ENCODE assay signal across 32 cellular contexts in genomic region chr1:224199679-224200078, GRCh38. TPM values are rescaled to one million over a fixed set of nuclear protein-coding genes. Genes with fewer than 3 reads are reported as not detected.
A peak's percentile ranks its signal among the peaks of the same experiment; 100 is the strongest.
DNase-seq lines count a peak whose midpoint lies in the region; TF ChIP-seq lines count a peak whose summit lies in the region.
"Had no signal": no experiment of that assay in that cellular context is flagged by ENCODE, and none has a peak within 500 bp of the region (broad histone marks: within the 10 kb centered on the region; RNA-seq: fewer than 3 reads in every experiment).

No MANE protein-coding gene starts in this region.

- peak overlapping the region; percentile 25 for H3K27ac Mint-ChIP-seq in activated CD4-positive, alpha-beta T cell treated with anti-CD3 and anti-CD28 coated beads, Interleukin-2, amount 10 ng/mL, durations not matched to agents 7 days and 5 days
- H3K27ac Mint-ChIP-seq: activated CD8-positive, alpha-beta memory T cell treated with anti-CD3 and anti-CD28 coated beads, Interleukin-2, amount 10 ng/mL, durations not matched to agents 7 days and 5 days; activated naive CD4-positive, alpha-beta T cell treated with anti-CD3 and anti-CD28 coated beads for 36 hours; CD4-positive, alpha-beta T cell; progenitor cell of endocrine pancreas had no signal

- peaks cover 5% of the 10 kb centered on the region for H3K36me3 Mint-ChIP-seq in activated CD4-positive, alpha-beta T cell treated with anti-CD3 and anti-CD28 coated beads, Interleukin-2, amount 10 ng/mL, durations not matched to agents 7 days and 5 days (ENCODE audit: low read depth)

- no peaks in the 10 kb centered on the region for H3K9me3 ChIP-seq in suprapubic skin
- H3K9me3 ChIP-seq: gastrocnemius medialis, neutrophil, sigmoid colon, testis had no signal

- CTCF ChIA-PET in activated CD4-positive, alpha-beta T cell treated with anti-CD3 and anti-CD28 coated beads, Interleukin-2, amount 10 ng/mL, durations not matched to agents 7 days and 5 days (lab: Charles Lee) = interaction anchor here (0.6 kb wide), 1 partner anchor 123 kb away, joined by 3 read pairs; no protein-coding TSS in a partner anchor

- in situ Hi-C loops in SK-MEL-5 (cut with HindIII; ENCODE audit: low pct_unique_long_range_greater_than_20kb, low sequenced_read_pairs) = no loop called here

- no peaks in the 10 kb centered on the region for H3K9me3 Mint-ChIP-seq in activated CD4-positive, alpha-beta T cell treated with anti-CD3 and anti-CD28 coated beads, Interleukin-2, amount 10 ng/mL, durations not matched to agents 7 days and 5 days
- H3K9me3 Mint-ChIP-seq: activated naive CD4-positive, alpha-beta T cell treated with anti-CD3 and anti-CD28 coated beads for 36 hours; CD4-positive, alpha-beta T cell had no signal

- peaks cover 15% of the 10 kb centered on the region for H3K4me1 Mint-ChIP-seq in activated CD4-positive, alpha-beta T cell treated with anti-CD3 and anti-CD28 coated beads, Interleukin-2, amount 10 ng/mL, durations not matched to agents 7 days and 5 days

- H3K4me3 ChIP-seq in suprapubic skin (no peak overlapping the region), lower leg skin (ENCODE audit: low read depth, poor library complexity, severe bottlenecking) (no peak overlapping the region)
- H3K4me3 ChIP-seq: cardiac muscle cell, coronary artery, gastrocnemius medialis, sigmoid colon, testis had no signal

- 43% methylated on average over 2 of the region's 2 CpGs for WGBS in suprapubic skin
- 55 to 56% methylated on average over 2 of the region's 2 CpGs for WGBS in lower leg skin, 2 donors

- TF ChIP-seq POLR2A in suprapubic skin (IDR thresholded peaks at IDR 0.05) = no peak
- no peak for TF ChIP-seq POLR2A in lower leg skin (IDR thresholded peaks at IDR 0.05)

- no peaks in the 10 kb centered on the region for H3K27me3 ChIP-seq in suprapubic skin
- H3K27me3 ChIP-seq: cardiac muscle cell, gastrocnemius medialis, neutrophil, sigmoid colon, testis had no signal

- no peaks in the 10 kb centered on the region for H3K27me3 Mint-ChIP-seq in activated CD4-positive, alpha-beta T cell treated with anti-CD3 and anti-CD28 coated beads, Interleukin-2, amount 10 ng/mL, durations not matched to agents 7 days and 5 days
- H3K27me3 Mint-ChIP-seq: activated CD8-positive, alpha-beta memory T cell treated with anti-CD3 and anti-CD28 coated beads, Interleukin-2, amount 10 ng/mL, durations not matched to agents 7 days and 5 days; CD4-positive, alpha-beta T cell; progenitor cell of endocrine pancreas had no signal

- peaks cover 2% of the 10 kb centered on the region for H3K36me3 ChIP-seq in suprapubic skin
- H3K36me3 ChIP-seq: cardiac muscle cell, gastrocnemius medialis had no signal

- TF ChIP-seq CTCF in suprapubic skin (IDR thresholded peaks at IDR 0.05) (no peak), lower leg skin (IDR thresholded peaks at IDR 0.05) (no peak)

- intact Hi-C loops in lower leg skin (cut with DNase I; ENCODE audit: low total_unique reads) = no loop called here

- no peak for DNase-seq in activated CD4-positive, alpha-beta T cell treated with anti-CD3 and anti-CD28 coated beads, Interleukin-2, amount 10 ng/mL, durations not matched to agents 7 days and 5 days
- no peak for DNase-seq in activated CD4-positive, alpha-beta T cell treated with anti-CD3 and anti-CD28 coated beads, Interleukin-2, amount 50 U/mL, for 4 hours
- DNase-seq in SK-MEL-5 (ENCODE audit: low read depth, low spot score) (peak; percentile 54), islet precursor cell (peak; percentile 73), suprapubic skin (ENCODE audit: low spot score in 2 of 2) (no peak), NCI-H748 (lab: John Stamatoyannopoulos, UW; ENCODE audit: unreplicated experiment) (no peak), lower leg skin (ENCODE audit: low spot score in 2 of 2) (no peak)
- no peak for DNase-seq in activated naive CD4-positive, alpha-beta T cell treated with Interleukin-2 at 50 U/mL for 16 hours
- DNase-seq: 8988T; activated CD4-positive, alpha-beta T cell treated with anti-CD3 and anti-CD28 coated beads, Interleukin-2, amount 50 U/mL, for 1 hour; activated CD8-positive, alpha-beta memory T cell treated with anti-CD3 and anti-CD28 coated beads, Interleukin-2, amount 10 ng/mL, durations not matched to agents 7 days and 5 days; activated naive CD4-positive, alpha-beta T cell treated with anti-CD3 and anti-CD28 coated beads for 36 hours; amygdala; CD4-positive, alpha-beta T cell; gastrocnemius medialis; HCEC 1CT; KBM-7; mesenchymal stem cell; MM.1S; NCI-H1417; NCI-H2081; NCI-H446; SHP77 treated with DMSO at 0.1 percent for 48 hours; sigmoid colon; stimulated activated naive CD4-positive, alpha-beta T cell treated with Interleukin-2 at 50 U/mL for 16 hours; SW 1271; T1000; testis had no signal

- TF ChIP-seq EP300 in suprapubic skin (IDR thresholded peaks at IDR 0.05) = no peak

- POLR2A ChIA-PET in activated CD4-positive, alpha-beta T cell treated with anti-CD3 and anti-CD28 coated beads, Interleukin-2, amount 10 ng/mL, durations not matched to agents 7 days and 5 days (lab: Charles Lee) = no interaction called here

- peak overlapping the region; percentile 77 for H3K27ac ChIP-seq in suprapubic skin
- H3K27ac ChIP-seq: cardiac muscle cell, coronary artery, gastrocnemius medialis, neutrophil, sigmoid colon, testis had no signal

- H3K4me1 ChIP-seq in suprapubic skin = peaks cover 57% of the 10 kb centered on the region

- H3K4me3 Mint-ChIP-seq in activated CD4-positive, alpha-beta T cell treated with anti-CD3 and anti-CD28 coated beads, Interleukin-2, amount 10 ng/mL, durations not matched to agents 7 days and 5 days = no peak overlapping the region
- H3K4me3 Mint-ChIP-seq: activated CD8-positive, alpha-beta memory T cell treated with anti-CD3 and anti-CD28 coated beads, Interleukin-2, amount 10 ng/mL, durations not matched to agents 7 days and 5 days; activated naive CD4-positive, alpha-beta T cell treated with anti-CD3 and anti-CD28 coated beads for 36 hours; CD4-positive, alpha-beta T cell had no signal

RNA-seq across cellular contexts. Expression of gene DEGS1, which starts 16.6 kb away (rescaled TPM):
- total RNA-seq in activated CD4-positive, alpha-beta T cell treated with anti-CD3 and anti-CD28 coated beads, Interleukin-2, amount 10 ng/mL, durations not matched to agents 7 days and 5 days = 10 to 100 TPM; 73.9 to 76.9 TPM
- 65.6 and 66.6 TPM in 2 replicates for total RNA-seq in SK-MEL-5 (2014; rRNA removed; shearing (Covaris generic))
- 91.3 and 100.0 TPM in 2 replicates for polyA plus RNA-seq in SK-MEL-5 (2015; cell fraction: cytosol; rRNA removed)
- 13.5 and 33.2 TPM in 2 replicates for polyA plus RNA-seq in SK-MEL-5 (2015; cell fraction: nucleus; rRNA removed)
- total RNA-seq in suprapubic skin (100 to 1,000 TPM; 363 to 847 (median 705) TPM), lower leg skin (100 to 1,000 TPM; 629 to 976 (median 837) TPM)

Comparison
In these comparisons a context has a peak if more than half of its experiments do, and no peak if none do; other contexts are left out.
1. DNase-seq: peak in SK-MEL-5 (single experiment) and islet precursor cell (single experiment); none in activated CD4-positive, alpha-beta T cell treated with anti-CD3 and anti-CD28 coated beads, Interleukin-2, amount 10 ng/mL, durations not matched to agents 7 days and 5 days (single experiment), activated CD4-positive, alpha-beta T cell treated with anti-CD3 and anti-CD28 coated beads, Interleukin-2, amount 50 U/mL, for 4 hours (0 of 2), suprapubic skin (0 of 2), NCI-H748 (single experiment), activated naive CD4-positive, alpha-beta T cell treated with Interleukin-2 at 50 U/mL for 16 hours (single experiment) and lower leg skin (0 of 2).